In genomic region chr1:87330954-87331318, GRCh38 we compare ENCODE assay signal across 8 cellular contexts. TPM values are rescaled to one million over a fixed set of nuclear protein-coding genes. Genes with fewer than 3 reads are reported as not detected.
DNase-seq lines count a peak whose midpoint lies in the region; ATAC-seq and TF ChIP-seq lines count a peak whose summit lies in the region.

No MANE protein-coding gene starts in this region.

- no peaks in the 10 kb centered on the region for H3K27me3 ChIP-seq in esophagus muscularis mucosa

- H3K27ac Mint-ChIP-seq in progenitor cell of endocrine pancreas: peak overlapping the region; percentile 99

- TF ChIP-seq CTCF in esophagus muscularis mucosa (IDR thresholded peaks at IDR 0.05) (no peak), progenitor cell of endocrine pancreas (IDR thresholded peaks at IDR 0.05; ENCODE audit: unreplicated experiment) (no peak)

- peaks cover 39 to 52% (median 44%) of the 10 kb centered on the region in 4 donors for H3K4me1 ChIP-seq in esophagus muscularis mucosa

- intact Hi-C loops in esophagus muscularis mucosa (cut with DNase I): no loop called here

- no peaks in the 10 kb centered on the region for H3K36me3 ChIP-seq in esophagus muscularis mucosa

- DNase-seq in RPMI8226: peak; percentile 7
- DNase-seq in esophagus muscularis mucosa (ENCODE audit: extremely low spot score): no peak
- DNase-seq in progenitor cell of endocrine pancreas (ENCODE audit: low spot score, unreplicated experiment): no peak
- no peak for DNase-seq in NCI-H226
- DNase-seq in middle frontal gyrus (ENCODE audit: extremely low spot score, low spot score): no peak
- no peak for DNase-seq in stimulated activated CD8-positive, alpha-beta memory T cell treated with anti-CD3 and anti-CD28 coated beads, Interleukin-4, amount 100 ng/mL, for 48 hours

- no peaks in the 10 kb centered on the region for H3K9me3 ChIP-seq in esophagus muscularis mucosa

- no peak for TF ChIP-seq EP300 in esophagus muscularis mucosa (IDR thresholded peaks at IDR 0.05)

- H3K36me3 Mint-ChIP-seq in progenitor cell of endocrine pancreas (ENCODE audit: insufficient read depth): peaks cover 20% of the 10 kb centered on the region

- 0% methylated on average over 1 of the region's 8 CpGs for WGBS in esophagus muscularis mucosa

- no peak for ATAC-seq in activated CD4-positive, CD25-positive, alpha-beta regulatory T cell treated with anti-CD3 and anti-CD28 coated beads, Interleukin-2, amount 50 U/mL, for 24 hours

- H3K27me3 Mint-ChIP-seq in progenitor cell of endocrine pancreas: no peaks in the 10 kb centered on the region

- peaks cover 45% of the 10 kb centered on the region for H3K4me1 Mint-ChIP-seq in progenitor cell of endocrine pancreas (ENCODE audit: low read depth)

- H3K4me3 Mint-ChIP-seq in progenitor cell of endocrine pancreas (ENCODE audit: low read depth): peak overlapping the region; percentile 86

- no peaks in the 10 kb centered on the region for H3K9me3 Mint-ChIP-seq in progenitor cell of endocrine pancreas (ENCODE audit: low read depth)

- peak overlapping the region; percentile 87 for H3K4me3 ChIP-seq in GM08714 (ENCODE audit: low read length)
- peak overlapping the region; percentile 77 to 97 (median 88) for H3K4me3 ChIP-seq in esophagus muscularis mucosa

- peak overlapping the region; percentile 89 to 98 (median 94) for H3K27ac ChIP-seq in esophagus muscularis mucosa (replicated peaks in 1 of 4)

- TF ChIP-seq POLR2A in esophagus muscularis mucosa (IDR thresholded peaks at IDR 0.05; ENCODE audit: low read depth): no peak

RNA-seq across cellular contexts. Expression of gene LMO4, which starts 2.3 kb away (rescaled TPM):
- total RNA-seq in esophagus muscularis mucosa (10 to 100 TPM; 43.2 to 54.4 (median 47.7) TPM), progenitor cell of endocrine pancreas (64.2 and 74.5 TPM in 2 replicates)
